ENCODE assay signal across 8 cellular contexts in the genomic region with DNA sequence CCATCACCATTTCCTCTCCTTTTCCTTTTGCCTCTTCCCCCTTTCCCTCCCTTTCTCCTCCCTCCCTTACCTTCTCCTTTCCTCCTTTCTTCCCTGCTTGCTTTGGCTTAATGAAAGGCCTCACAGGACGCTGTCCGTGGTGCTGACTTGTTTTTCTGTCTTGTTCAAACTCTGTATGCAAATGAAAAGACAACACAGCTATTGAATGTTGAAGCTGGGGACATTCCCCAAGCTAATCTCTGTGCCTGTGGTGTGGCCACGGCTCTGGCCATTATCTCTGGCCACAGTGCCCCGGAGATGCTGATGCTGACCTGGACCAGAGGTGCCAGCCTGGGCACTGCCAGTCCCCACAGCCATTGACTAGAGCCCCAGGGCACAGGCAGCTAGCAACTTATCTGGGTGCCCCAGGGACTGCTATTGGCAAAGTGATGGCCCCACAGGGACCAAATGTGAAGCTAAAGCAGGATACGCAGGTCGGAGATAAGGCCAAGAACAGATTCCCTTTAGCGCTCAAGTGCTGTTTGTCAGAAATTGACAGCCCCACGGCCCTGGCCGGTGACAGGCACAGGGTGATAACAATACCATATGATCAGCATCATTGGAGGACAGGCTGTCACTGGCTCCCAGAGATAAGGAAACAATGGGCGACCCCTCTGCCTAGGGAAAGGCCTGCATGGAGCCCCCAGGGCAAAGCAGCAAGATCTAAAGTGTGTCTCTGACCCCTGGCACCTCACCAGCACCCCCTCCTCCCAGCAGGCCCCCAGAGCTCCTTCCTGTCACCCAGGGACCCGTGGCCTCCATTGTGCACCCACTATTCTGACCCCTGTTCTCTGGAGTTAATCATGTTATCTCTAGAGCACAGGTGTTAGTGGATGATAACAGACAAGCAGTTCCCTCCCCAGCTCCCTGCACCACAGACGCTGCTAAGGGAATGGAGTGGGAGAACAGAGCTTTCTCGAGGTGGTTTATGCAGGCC. TPM values are rescaled to one million over a fixed set of nuclear protein-coding genes. Genes with fewer than 3 reads are reported as not detected.
DNase-seq lines count a peak whose midpoint lies in the region; ATAC-seq and TF ChIP-seq lines count a peak whose summit lies in the region.

No MANE protein-coding gene starts in this region.

- H3K79me2 ChIP-seq in HCT116 (ENCODE audit: insufficient read depth, low read length) (no peaks in the 10 kb centered on the region), mesendoderm (ENCODE audit: control insufficient read depth, insufficient read depth, low read length) (no peaks in the 10 kb centered on the region)

- TF ChIP-seq RAD21 in HCT116 (IDR thresholded peaks at IDR 0.05; ENCODE audit: low read depth) = no peak

- DNase-seq in A172 (ENCODE audit: low spot score) (peak; percentile 68), HCT116 (ENCODE audit: low read depth, low spot score) (peak; percentile 8), T-helper 2 cell (peak in 3 of 5 experiments; percentile 13 to 43 (median 16)), mesendoderm (peak; percentile 89), NCI-H345 (lab: John Stamatoyannopoulos, UW) (no peak)
- peak; percentile 6 for DNase-seq in central memory CD4-positive, alpha-beta T cell

- H3K27ac ChIP-seq in HCT116 (ENCODE audit: low read depth, low read length) (no peak overlapping the region), mesendoderm (ENCODE audit: low read depth, low read length) (no peak overlapping the region)

- WGBS in mesendoderm (ENCODE audit: extremely low coverage, insufficient coverage, low lambda C conversion rate) = no CpG with 5 or more reads among the region's 13 CpGs

- no peak overlapping the region for H3K56ac ChIP-seq in mesendoderm (ENCODE audit: low read length)

- H3K27ac Mint-ChIP-seq in activated T-helper 17 cell treated with anti-CD3 and anti-CD28 coated beads, Interleukin-2, amount 50 U/mL, for 72 hours = no peak overlapping the region

- no peak overlapping the region for H3K9ac ChIP-seq in HCT116 (ENCODE audit: low read length)
- H3K9ac ChIP-seq in mesendoderm (ENCODE audit: low read length) = no peak overlapping the region

- no peaks in the 10 kb centered on the region for H3K4me1 ChIP-seq in HCT116 (ENCODE audit: control insufficient read depth in 1 of 2, insufficient read depth in 2 of 2, low read length in 2 of 2)
- H3K4me1 ChIP-seq in mesendoderm (ENCODE audit: control insufficient read depth, low read depth, low read length) = no peaks in the 10 kb centered on the region

- no peak overlapping the region for H3K18ac ChIP-seq in mesendoderm (ENCODE audit: low read length)

- H3K4me1 Mint-ChIP-seq in activated T-helper 17 cell treated with anti-CD3 and anti-CD28 coated beads, Interleukin-2, amount 50 U/mL, for 72 hours = no peaks in the 10 kb centered on the region

- RAD21 ChIA-PET in HCT116 (lab: Charles Lee; ENCODE audit: low non-redundant PET in 1 of 2, low total read pairs in 2 of 2, uncharacterized antibody in 2 of 2, unreplicated experiment in 2 of 2) = no interaction called here

- no peaks in the 10 kb centered on the region for H3K9me3 ChIP-seq in HCT116 (ENCODE audit: control insufficient read depth in 1 of 2, insufficient read depth in 1 of 2, low read depth in 1 of 2, low read length in 2 of 2)

- peaks cover 50% of the 10 kb centered on the region for H3K27me3 ChIP-seq in HCT116 (ENCODE audit: insufficient read depth, low read length)
- H3K27me3 ChIP-seq in mesendoderm (ENCODE audit: insufficient read depth, low read length, poor library complexity) = no peaks in the 10 kb centered on the region

- H4K20me1 ChIP-seq in HCT116 (ENCODE audit: insufficient read depth) = no peaks in the 10 kb centered on the region

- no peak overlapping the region for H4K5ac ChIP-seq in mesendoderm (ENCODE audit: low read length)

- H3K36me3 ChIP-seq in HCT116 (ENCODE audit: control insufficient read depth in 1 of 2, insufficient read depth in 2 of 2, low read length in 2 of 2) (no peaks in the 10 kb centered on the region), mesendoderm (ENCODE audit: control insufficient read depth, insufficient read depth, low read length) (no peaks in the 10 kb centered on the region)

- no peak for TF ChIP-seq CTCF in HCT116 (IDR thresholded peaks at IDR 0.05 in 2 of 3, conservative IDR thresholded peaks at IDR 0.05 in 1 of 3; ENCODE audit: borderline replicate concordance in 1 of 3, insufficient read depth in 1 of 3, low read depth in 2 of 3, low read length in 2 of 3)

- no peak overlapping the region for H3K23ac ChIP-seq in mesendoderm (ENCODE audit: low read length)

- H2BK15ac ChIP-seq in mesendoderm (replicated peaks; ENCODE audit: low read depth) = no peak overlapping the region

- H3K4ac ChIP-seq in mesendoderm (ENCODE audit: low read depth, low read length) = no peak overlapping the region

- no peak overlapping the region for H4K8ac ChIP-seq in mesendoderm (ENCODE audit: low read depth, low read length)

- CTCF ChIA-PET in HCT116 (lab: Charles Lee) = no interaction called here

- peaks cover 10% of the 10 kb centered on the region for H3K9me3 Mint-ChIP-seq in activated T-helper 17 cell treated with anti-CD3 and anti-CD28 coated beads, Interleukin-2, amount 50 U/mL, for 72 hours

- H2AFZ ChIP-seq in HCT116 (ENCODE audit: low read depth, low read length, poor library complexity, severe bottlenecking) = no peak overlapping the region

- POLR2A ChIA-PET in HCT116 (lab: Charles Lee) = no interaction called here

- intact Hi-C loops in HCT116 (cut with micrococcal nuclease) = no loop called here

- BruUV-seq in HCT116 (replicated peaks; lab: Mats Ljungman, UMichigan) = no TSS peak

- H3K4me2 ChIP-seq in HCT116 (ENCODE audit: low read length) = no peak overlapping the region
- H3K4me2 ChIP-seq in mesendoderm (ENCODE audit: low read length) = no peak overlapping the region

- no peaks in the 10 kb centered on the region for H3K36me3 Mint-ChIP-seq in activated T-helper 17 cell treated with anti-CD3 and anti-CD28 coated beads, Interleukin-2, amount 50 U/mL, for 72 hours (ENCODE audit: low read depth)

- peaks cover 33% of the 10 kb centered on the region for H3K27me3 Mint-ChIP-seq in activated T-helper 17 cell treated with anti-CD3 and anti-CD28 coated beads, Interleukin-2, amount 50 U/mL, for 72 hours

- H3K4me3 ChIP-seq in HCT116 (replicated peaks in 1 of 2; ENCODE audit: low read depth in 1 of 2, low read length in 2 of 2) (no peak overlapping the region), mesendoderm (ENCODE audit: low read length) (no peak overlapping the region)

- TF ChIP-seq POLR2A in HCT116 (IDR thresholded peaks at IDR 0.05; ENCODE audit: borderline replicate concordance, extremely low read depth, insufficient read depth, insufficient read length) = no peak

- H2AK5ac ChIP-seq in mesendoderm (ENCODE audit: low read length) = no peak overlapping the region

- H2BK5ac ChIP-seq in mesendoderm (ENCODE audit: low read length) = no peak overlapping the region

- H3K4me3 Mint-ChIP-seq in activated T-helper 17 cell treated with anti-CD3 and anti-CD28 coated beads, Interleukin-2, amount 50 U/mL, for 72 hours = no peak overlapping the region

- H3K9me2 ChIP-seq in HCT116 (ENCODE audit: insufficient read depth) = no peaks in the 10 kb centered on the region

- ATAC-seq in HCT116 (peak; percentile 42; the same call in 1 of the 2 replicates), HG03159 (IDR thresholded peaks at IDR 0.05; ENCODE audit: unreplicated experiment) (no peak)
- ATAC-seq in activated T-helper 17 cell treated with anti-CD3 and anti-CD28 coated beads, Interleukin-2, amount 50 U/mL, for 72 hours (replicated peaks) = no peak

- H2BK120ac ChIP-seq in mesendoderm (ENCODE audit: low read depth, low read length) = no peak overlapping the region

- no peaks in the 10 kb centered on the region for H3K79me1 ChIP-seq in mesendoderm (ENCODE audit: low read length)

TF ChIP-seq in HCT116, 20 proteins besides CTCF, POLR2A, EP300 and RAD21:
- no peak for TF ChIP-seq SRF (IDR thresholded peaks at IDR 0.05; ENCODE audit: low read depth)
- peak; percentile 92 for TF ChIP-seq REST (IDR thresholded peaks at IDR 0.05; ENCODE audit: low read depth)

RNA-seq across cellular contexts. Expression of gene SLC32A1, which starts 31.6 kb away (rescaled TPM):
- not detected in 2 replicates for total RNA-seq in A172 (2014; rRNA removed; shearing (Covaris generic))
- not detected for total RNA-seq in HCT116 (2021; ENCODE audit: unreplicated experiment)
- polyA plus RNA-seq in HCT116 (2012) = 0.03 TPM in 1 of 2 replicates, not detected in the other
- 0.10 TPM for polyA plus RNA-seq in mesendoderm (2013, experiment 1 of 2)
- polyA plus RNA-seq in mesendoderm (2013, experiment 2 of 2) = 0.11 TPM
- total RNA-seq in activated T-helper 17 cell treated with anti-CD3 and anti-CD28 coated beads, Interleukin-2, amount 50 U/mL, for 72 hours = under 1 TPM in 1 of 2 donors, not detected in 1; 0.11 TPM

RNA-seq across cellular contexts. Expression of gene ACTR5, which starts 55.5 kb away (rescaled TPM):
- 9.4 and 12.0 TPM in 2 replicates for total RNA-seq in A172 (2014; rRNA removed; shearing (Covaris generic))
- 22.0 TPM for total RNA-seq in HCT116 (2021; ENCODE audit: unreplicated experiment)
- 15.0 and 16.7 TPM in 2 replicates for polyA plus RNA-seq in HCT116 (2012)
- 11.4 TPM for polyA plus RNA-seq in mesendoderm (2013, experiment 1 of 2)
- polyA plus RNA-seq in mesendoderm (2013, experiment 2 of 2) = 10.7 TPM
- 10 to 100 TPM in 1 of 2 donors, 1 to 10 TPM in 1; 9.9 to 10.4 TPM for total RNA-seq in activated T-helper 17 cell treated with anti-CD3 and anti-CD28 coated beads, Interleukin-2, amount 50 U/mL, for 72 hours
